Comparison of ENCODE assay signal across 12 cellular contexts in genomic region chr22:24969588-24970301, GRCh38. TPM values are rescaled to one million over a fixed set of nuclear protein-coding genes. Genes with fewer than 3 reads are reported as not detected.
A peak's percentile ranks its signal among the peaks of the same experiment; 100 is the strongest.
DNase-seq lines count a peak whose midpoint lies in the region; TF ChIP-seq lines count a peak whose summit lies in the region.
"Had no signal": no experiment of that assay in that cellular context is flagged by ENCODE, and none has a peak within 500 bp of the region (broad histone marks: within the 10 kb centered on the region; RNA-seq: fewer than 3 reads in every experiment).

No MANE protein-coding gene starts in this region.

- no peak overlapping the region for H2BK12ac ChIP-seq in neuronal stem cell (ENCODE audit: low read length)

- POLR2A ChIA-PET in BJ (lab: Charles Lee): no interaction called here

- no peak overlapping the region for H4K8ac ChIP-seq in neuronal stem cell (ENCODE audit: low read depth, low read length)

- peaks cover 6% of the 10 kb centered on the region for H3K79me1 ChIP-seq in neuronal stem cell (ENCODE audit: low read depth, low read length)

- H3K4me2 ChIP-seq in neuronal stem cell (ENCODE audit: insufficient read depth, low read length, poor library complexity, severe bottlenecking): no peak overlapping the region
- H3K4me2 ChIP-seq: BLaER1 treated with 17β-estradiol and CSF1 and Interleukin-3, amounts not matched to agents 10 nM and 100 nM had no signal

- H3K27ac ChIP-seq in neuronal stem cell (replicated peaks; ENCODE audit: low read length): no peak overlapping the region
- H3K27ac ChIP-seq: BLaER1 treated with 17β-estradiol and CSF1 and Interleukin-3, amounts not matched to agents 10 nM and 100 nM had no signal

- H2BK15ac ChIP-seq in neuronal stem cell (ENCODE audit: low read length): no peak overlapping the region

- no peak overlapping the region for H3K23ac ChIP-seq in neuronal stem cell (ENCODE audit: low read depth, low read length, poor library complexity)

- peak overlapping the region; percentile 41 for H3K14ac ChIP-seq in neuronal stem cell (ENCODE audit: low read length)

- WGBS in neuronal stem cell (ENCODE audit: extremely low coverage in 2 of 2, insufficient read length in 2 of 2, insufficient replicate concordance in 1 of 2), 2 donors: no CpG with 5 or more reads among the region's 12 CpGs

- H3K4ac ChIP-seq in neuronal stem cell (ENCODE audit: low read length): no peak overlapping the region

- TF ChIP-seq CTCF in BJ (IDR thresholded peaks at IDR 0.05; ENCODE audit: insufficient read depth, low read depth, low read length): no peak

- CTCF ChIA-PET in BJ (lab: Yijun Ruan, JAX): no interaction called here

- peak overlapping the region; percentile 76 for H3K18ac ChIP-seq in neuronal stem cell (ENCODE audit: low read length)

- peaks cover 9 to 11% of the 10 kb centered on the region in 2 donors for H3K4me1 ChIP-seq in neuronal stem cell (ENCODE audit: control insufficient read depth in 2 of 2, insufficient read depth in 1 of 2, low read depth in 1 of 2, low read length in 2 of 2)
- H3K4me1 ChIP-seq: BLaER1 treated with 17β-estradiol and CSF1 and Interleukin-3, amounts not matched to agents 10 nM and 100 nM had no signal

- H2BK120ac ChIP-seq in neuronal stem cell (ENCODE audit: low read depth, low read length): no peak overlapping the region

- H3K9ac ChIP-seq in neuronal stem cell (ENCODE audit: low read depth, low read length, poor library complexity): no peak overlapping the region
- H3K9ac ChIP-seq: BLaER1 treated with 17β-estradiol and CSF1 and Interleukin-3, amounts not matched to agents 10 nM and 100 nM had no signal

- peak; percentile 30 for DNase-seq in BJ (ENCODE audit: low read depth)
- DNase-seq in SW 1271 (lab: John Stamatoyannopoulos, UW): peak; percentile 34 to 78
- peak; percentile 30 for DNase-seq in glomerular visceral epithelial cell (ENCODE audit: extremely low spot score)
- DNase-seq in neuronal stem cell (ENCODE audit: low spot score): no peak
- no peak for DNase-seq in NCI-H1105 treated with DMSO at 0.1 percent for 48 hours (lab: John Stamatoyannopoulos, UW)
- no peak for DNase-seq in superior temporal gyrus (ENCODE audit: extremely low spot score)
- no peak for DNase-seq in activated CD4-positive, alpha-beta T cell treated with anti-CD3 and anti-CD28 coated beads, Interleukin-2, amount 50 U/mL, for 1 hour
- DNase-seq in NCI-H128 (lab: John Stamatoyannopoulos, UW; ENCODE audit: unreplicated experiment): no peak
- DNase-seq: activated CD4-positive, alpha-beta T cell treated with anti-CD3 and anti-CD28 coated beads for 1 hour; cortex of kidney; NCI-H2171 treated with DMSO at 0.1 percent for 48 hours had no signal

- H2BK5ac ChIP-seq in neuronal stem cell (ENCODE audit: low read length): no peak overlapping the region

- no peak overlapping the region for H3K4me3 ChIP-seq in BJ (ENCODE audit: low read depth, low read length)
- H3K4me3 ChIP-seq in neuronal stem cell (ENCODE audit: low read length in 2 of 2): no peak overlapping the region
- H3K4me3 ChIP-seq: BLaER1 treated with 17β-estradiol and CSF1 and Interleukin-3, amounts not matched to agents 10 nM and 100 nM had no signal

- H3K36me3 ChIP-seq in BJ (ENCODE audit: control insufficient read depth, insufficient read depth, low read length) (no peaks in the 10 kb centered on the region), neuronal stem cell (replicated peaks in 1 of 2; ENCODE audit: control insufficient read depth in 2 of 2, insufficient read depth in 2 of 2, low read length in 2 of 2) (peaks cover 0 to under 1% of the 10 kb centered on the region in 2 donors)
- H3K36me3 ChIP-seq: BLaER1 treated with 17β-estradiol and CSF1 and Interleukin-3, amounts not matched to agents 10 nM and 100 nM had no signal

- peak overlapping the region; percentile 2 for H2AK5ac ChIP-seq in neuronal stem cell (ENCODE audit: low read depth, low read length)

- no peak overlapping the region for H4K91ac ChIP-seq in neuronal stem cell (ENCODE audit: low read depth, low read length, poor library complexity)

- peak overlapping the region; percentile 26 for H2AFZ ChIP-seq in neuronal stem cell (ENCODE audit: low read length)

- no peaks in the 10 kb centered on the region for H3K9me3 ChIP-seq in neuronal stem cell (replicated peaks in 1 of 2; ENCODE audit: control insufficient read depth in 2 of 2, insufficient read depth in 1 of 2, low read depth in 1 of 2, low read length in 2 of 2)
- H3K9me3 ChIP-seq: BLaER1 treated with 17β-estradiol and CSF1 and Interleukin-3, amounts not matched to agents 10 nM and 100 nM had no signal

- H3K27me3 ChIP-seq in BJ (ENCODE audit: control insufficient read depth, insufficient read depth, low read length) (no peaks in the 10 kb centered on the region), neuronal stem cell (ENCODE audit: control insufficient read depth in 3 of 3, insufficient read depth in 3 of 3, low read depth in 1 of 3, low read length in 3 of 3) (no peaks in the 10 kb centered on the region)
- H3K27me3 ChIP-seq: BLaER1 treated with 17β-estradiol and CSF1 and Interleukin-3, amounts not matched to agents 10 nM and 100 nM had no signal

RNA-seq across cellular contexts. Expression of gene KIAA1671, which starts 17.2 kb away (rescaled TPM):
- 0.11 and 0.15 TPM in 2 replicates for polyA plus RNA-seq in BJ (2011; rRNA removed)
- 0.15 and 0.19 TPM in 2 replicates for polyA minus RNA-seq in BJ (2011; rRNA and poly(A)+ RNA removed)
- polyA plus RNA-seq in neuronal stem cell (2013, experiment 1 of 2): 8.3 TPM
- 8.6 TPM for polyA plus RNA-seq in neuronal stem cell (2013, experiment 2 of 2)

RNA-seq across cellular contexts. Expression of gene LHFPL7, which starts 23.3 kb away (rescaled TPM):
- polyA plus RNA-seq in BJ (2011; rRNA removed): not detected in 2 replicates
- polyA minus RNA-seq in BJ (2011; rRNA and poly(A)+ RNA removed): not detected in 2 replicates
- not detected for polyA plus RNA-seq in neuronal stem cell (2013, experiment 1 of 2)
- polyA plus RNA-seq in neuronal stem cell (2013, experiment 2 of 2): not detected

Comparison
In these comparisons a context has a peak if more than half of its experiments do, and no peak if none do; other contexts are left out.
1. DNase-seq: peak in BJ (single experiment), SW 1271 (2 of 2) and glomerular visceral epithelial cell (single experiment); none in neuronal stem cell (single experiment), NCI-H1105 treated with DMSO at 0.1 percent for 48 hours (single experiment), superior temporal gyrus (single experiment), activated CD4-positive, alpha-beta T cell treated with anti-CD3 and anti-CD28 coated beads, Interleukin-2, amount 50 U/mL, for 1 hour (single experiment) and NCI-H128 (single experiment).